Comparison of ENCODE assay signal across 9 cellular contexts in the genomic region with DNA sequence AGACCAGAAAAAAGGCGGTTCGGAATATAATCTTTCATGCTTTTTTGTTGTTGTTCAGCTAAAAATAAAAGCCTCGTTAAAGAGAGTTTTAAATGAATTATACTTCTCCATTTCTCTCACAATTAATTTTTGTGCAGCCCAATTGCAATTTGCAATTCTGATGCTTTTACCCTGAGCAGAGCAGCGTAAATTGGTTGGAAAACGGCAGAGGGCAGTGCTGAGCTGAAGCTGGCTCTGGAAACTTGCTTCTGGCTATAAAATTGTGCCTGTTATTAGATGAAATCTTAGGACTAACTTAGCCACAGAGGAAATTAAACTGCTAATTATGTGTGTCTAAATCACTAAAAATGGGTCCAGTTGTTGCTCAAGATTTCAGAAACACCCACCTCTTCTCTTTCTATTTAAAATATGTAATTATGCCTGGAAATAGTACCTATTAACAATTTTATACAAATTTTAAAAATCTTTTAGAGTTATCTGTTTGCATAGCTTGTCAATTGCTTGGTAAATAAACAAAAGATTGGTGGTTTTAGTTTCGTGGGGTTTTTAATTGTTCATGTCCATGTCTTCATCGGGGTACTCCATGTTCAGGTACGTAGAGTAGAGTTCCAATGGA.
A peak's percentile ranks its signal among the peaks of the same experiment; 100 is the strongest.
DNase-seq lines count a peak whose midpoint lies in the region; ATAC-seq and TF ChIP-seq lines count a peak whose summit lies in the region.
"Had no signal": no experiment of that assay in that cellular context is flagged by ENCODE, and none has a peak within 500 bp of the region (broad histone marks: within the 10 kb centered on the region; RNA-seq: fewer than 3 reads in every experiment).

No MANE protein-coding gene starts in this region.

- no peak overlapping the region for H3K27ac Mint-ChIP-seq in Caco-2 (ENCODE audit: unreplicated experiment)
- H3K27ac Mint-ChIP-seq: naive thymus-derived CD4-positive, alpha-beta T cell had no signal

- H3K36me3 ChIP-seq in Caco-2 (ENCODE audit: control insufficient read depth, insufficient read depth, low read length) (no peaks in the 10 kb centered on the region), OCI-LY7 (ENCODE audit: insufficient read depth, low read length) (no peaks in the 10 kb centered on the region)

- BruUV-seq in Caco-2 (replicated peaks; lab: Mats Ljungman, UMichigan) (no TSS peak), OCI-LY7 (replicated peaks; lab: Mats Ljungman, UMichigan) (no TSS peak)

- H3K4me2 ChIP-seq in OCI-LY7 (ENCODE audit: low read length): no peak overlapping the region

- peak in 1 of 2 experiments; percentile 1 for DNase-seq in Caco-2
- DNase-seq in HL-60 (ENCODE audit: low read depth in 1 of 2, low spot score in 1 of 2): peak; percentile 8 to 30
- DNase-seq in OCI-LY7 (ENCODE audit: low spot score): peak; percentile 7
- peak; percentile 66 to 67 for DNase-seq in cardiac fibroblast (ENCODE audit: low read depth in 2 of 2)
- peak; percentile 21 for DNase-seq in kidney glomerular epithelial cell (lab: John Stamatoyannopoulos, UW)
- peak in 30 of 49 donors; percentile 1 to 49 (median 20) for DNase-seq in substantia nigra (lab: John Stamatoyannopoulos, UW)
- no peak for DNase-seq in effector CD4-positive, alpha-beta T cell

- H3K9me2 ChIP-seq in OCI-LY7 (ENCODE audit: insufficient read depth, low read length): no peaks in the 10 kb centered on the region

- H4K20me1 ChIP-seq in OCI-LY7 (ENCODE audit: insufficient read depth, low read length): no peaks in the 10 kb centered on the region

- TF ChIP-seq CTCF in Caco-2 (IDR thresholded peaks at IDR 0.05; ENCODE audit: insufficient read depth in 1 of 2, low read depth in 1 of 2, low read length in 1 of 2, severe bottlenecking in 1 of 2, unreplicated experiment in 1 of 2): peak; percentile 31 to 40
- TF ChIP-seq CTCF in HL-60 (IDR thresholded peaks at IDR 0.05; ENCODE audit: insufficient read depth, low read length): peak; percentile 61
- peak; percentile 79 for TF ChIP-seq CTCF in OCI-LY7 (conservative IDR thresholded peaks at IDR 0.05; ENCODE audit: low read length)
- TF ChIP-seq CTCF in cardiac fibroblast (IDR thresholded peaks at IDR 0.05; ENCODE audit: low read depth, low read length): peak; percentile 90

- CTCF ChIA-PET in Caco-2 (lab: Charles Lee) (no interaction called here), OCI-LY7 (lab: Charles Lee; ENCODE audit: unreplicated experiment) (no interaction called here)

- no peaks in the 10 kb centered on the region for H3K36me3 Mint-ChIP-seq in Caco-2 (ENCODE audit: insufficient read depth, unreplicated experiment)

- intact Hi-C loops in Caco-2 (cut with micrococcal nuclease; ENCODE audit: unreplicated experiment): no loop called here
- intact Hi-C loops in OCI-LY7 (cut with micrococcal nuclease; ENCODE audit: unreplicated experiment): no loop called here

- no peaks in the 10 kb centered on the region for H3K9me3 Mint-ChIP-seq in Caco-2 (ENCODE audit: unreplicated experiment)
- H3K9me3 Mint-ChIP-seq: naive thymus-derived CD4-positive, alpha-beta T cell had no signal

- H3K27me3 Mint-ChIP-seq in Caco-2 (ENCODE audit: insufficient read depth, unreplicated experiment): no peaks in the 10 kb centered on the region

- no peaks in the 10 kb centered on the region for H3K4me1 ChIP-seq in Caco-2
- H3K4me1 ChIP-seq in OCI-LY7 (ENCODE audit: insufficient read depth, low read length, poor library complexity, severe bottlenecking): no peaks in the 10 kb centered on the region

- H3K4me3 ChIP-seq in Caco-2 (ENCODE audit: low read depth, low read length) (no peak overlapping the region), HL-60 (replicated peaks; ENCODE audit: insufficient read depth, low read length) (no peak overlapping the region), OCI-LY7 (ENCODE audit: low read depth, low read length, poor library complexity, severe bottlenecking) (no peak overlapping the region), cardiac fibroblast (replicated peaks in 1 of 2; ENCODE audit: low read depth in 2 of 2, low read length in 2 of 2) (no peak overlapping the region)

- H3K4me1 Mint-ChIP-seq in Caco-2 (ENCODE audit: low read depth, unreplicated experiment): no peaks in the 10 kb centered on the region
- H3K4me1 Mint-ChIP-seq: naive thymus-derived CD4-positive, alpha-beta T cell had no signal

- H3K9me3 ChIP-seq in Caco-2 (no peaks in the 10 kb centered on the region), OCI-LY7 (ENCODE audit: low read length) (no peaks in the 10 kb centered on the region)

- H3K27ac ChIP-seq in HL-60 (replicated peaks): no peak overlapping the region
- no peak overlapping the region for H3K27ac ChIP-seq in OCI-LY7 (ENCODE audit: low read depth, low read length, poor library complexity, severe bottlenecking)
- no peak overlapping the region for H3K27ac ChIP-seq in substantia nigra (ENCODE audit: low read depth, low read length, poor library complexity, severe bottlenecking)

- no peaks in the 10 kb centered on the region for H3K79me2 ChIP-seq in OCI-LY7 (ENCODE audit: insufficient read depth, low read depth, low read length)

- POLR2A ChIA-PET in Caco-2 (lab: Charles Lee) (no interaction called here), OCI-LY7 (lab: Charles Lee) (interaction anchor here (0.6 kb wide), 1 partner anchor 488 kb away, joined by 4 read pairs; no protein-coding TSS in a partner anchor)

- ATAC-seq in HG02642 (IDR thresholded peaks at IDR 0.05; ENCODE audit: poor library complexity, unreplicated experiment): no peak
- ATAC-seq: naive thymus-derived CD4-positive, alpha-beta T cell had no signal

- no peak overlapping the region for H2AFZ ChIP-seq in OCI-LY7 (ENCODE audit: low read length)

- H3K27me3 ChIP-seq in Caco-2 (replicated peaks; ENCODE audit: control insufficient read depth, insufficient read depth, low read length) (no peaks in the 10 kb centered on the region), HL-60 (ENCODE audit: insufficient read depth, poor library complexity, severe bottlenecking) (peaks cover 2% of the 10 kb centered on the region)

- H3K4me3 Mint-ChIP-seq in Caco-2 (ENCODE audit: unreplicated experiment): no peak overlapping the region
- H3K4me3 Mint-ChIP-seq: naive thymus-derived CD4-positive, alpha-beta T cell had no signal

Comparison
In these comparisons a context has a peak if more than half of its experiments do, and no peak if none do; other contexts are left out.
1. CTCF ChIP-seq: peak in every context shown above with its lines; median percentile 90 in cardiac fibroblast; 79 in OCI-LY7; 61 in HL-60; 36 in Caco-2.